ENCODE assay signal across 1 cellular context in the genomic region with DNA sequence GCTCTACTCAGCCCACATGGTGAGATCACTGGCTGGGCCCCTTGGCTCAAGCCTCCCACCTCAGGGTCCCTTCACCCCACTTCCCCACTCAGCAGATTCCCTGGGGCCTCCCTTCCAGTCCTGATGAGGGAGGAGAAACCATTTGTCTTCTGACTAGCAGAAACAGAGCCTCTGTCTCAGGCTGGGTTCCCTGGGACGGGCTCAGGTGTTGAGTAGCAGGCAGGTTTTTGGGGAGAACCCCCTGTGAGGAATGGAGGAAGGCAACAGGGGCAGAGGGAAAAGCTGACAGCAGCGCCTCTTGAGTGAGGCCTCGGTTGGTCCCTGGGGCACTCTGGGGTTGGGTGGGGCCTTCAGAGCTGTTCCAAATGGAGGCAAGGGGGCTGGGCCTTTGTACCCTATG.
TF ChIP-seq lines count a peak whose summit lies in the region.

No MANE protein-coding gene starts in this region.

TF ChIP-seq in H1, 55 proteins besides CTCF, POLR2A, EP300 and RAD21 (continued from another document):
- TF ChIP-seq, protein P1, sequence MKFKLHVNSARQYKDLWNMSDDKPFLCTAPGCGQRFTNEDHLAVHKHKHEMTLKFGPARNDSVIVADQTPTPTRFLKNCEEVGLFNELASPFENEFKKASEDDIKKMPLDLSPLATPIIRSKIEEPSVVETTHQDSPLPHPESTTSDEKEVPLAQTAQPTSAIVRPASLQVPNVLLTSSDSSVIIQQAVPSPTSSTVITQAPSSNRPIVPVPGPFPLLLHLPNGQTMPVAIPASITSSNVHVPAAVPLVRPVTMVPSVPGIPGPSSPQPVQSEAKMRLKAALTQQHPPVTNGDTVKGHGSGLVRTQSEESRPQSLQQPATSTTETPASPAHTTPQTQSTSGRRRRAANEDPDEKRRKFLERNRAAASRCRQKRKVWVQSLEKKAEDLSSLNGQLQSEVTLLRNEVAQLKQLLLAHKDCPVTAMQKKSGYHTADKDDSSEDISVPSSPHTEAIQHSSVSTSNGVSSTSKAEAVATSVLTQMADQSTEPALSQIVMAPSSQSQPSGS (IDR thresholded peaks at IDR 0.05; ENCODE audit: low read length), result no peak
- TF ChIP-seq RXRA (IDR thresholded peaks at IDR 0.05; ENCODE audit: insufficient read depth, low read depth, low read length), result no peak
- no peak for TF ChIP-seq GABPA (IDR thresholded peaks at IDR 0.05; ENCODE audit: borderline replicate concordance, insufficient read depth, low read length)
- TF ChIP-seq SAP30 (IDR thresholded peaks at IDR 0.05; ENCODE audit: insufficient read depth, insufficient replicate concordance, low read length), result no peak
- no peak for TF ChIP-seq RNF2 (IDR thresholded peaks at IDR 0.05; ENCODE audit: borderline replicate concordance, low read depth, low read length, missing control alignments, poor library complexity, severe bottlenecking)
- no peak for TF ChIP-seq CREB1 (IDR thresholded peaks at IDR 0.05)
- TF ChIP-seq SIX5 (IDR thresholded peaks at IDR 0.05; ENCODE audit: low read depth, low read length), result no peak
- no peak for TF ChIP-seq TCF12 (IDR thresholded peaks at IDR 0.05; ENCODE audit: low read depth, low read length)
- TF ChIP-seq EGR1 (IDR thresholded peaks at IDR 0.05; ENCODE audit: borderline replicate concordance, low read depth, low read length), result no peak
TF ChIP-seq in H1: peak in this region for 0.
